ENCODE assay signal across 23 cellular contexts in genomic region chr16:88893127-88893968, GRCh38. TPM values are rescaled to one million over a fixed set of nuclear protein-coding genes. Genes with fewer than 3 reads are reported as not detected.
DNase-seq lines count a peak whose midpoint lies in the region; ATAC-seq, FAIRE-seq and TF ChIP-seq lines count a peak whose summit lies in the region.
"Had no signal": no experiment of that assay in that cellular context is flagged by ENCODE, and none has a peak within 500 bp of the region (broad histone marks: within the 10 kb centered on the region; RNA-seq: fewer than 3 reads in every experiment).

No MANE protein-coding gene starts in this region.

- H2BK120ac ChIP-seq in neuronal stem cell (ENCODE audit: low read depth, low read length), result no peak overlapping the region

- no peak overlapping the region for H3K18ac ChIP-seq in neuronal stem cell (ENCODE audit: low read length)

- H3K27ac ChIP-seq in HepG2 (ENCODE audit: extremely low read length, insufficient read depth, low read length) (no peak overlapping the region), right lobe of liver (no peak overlapping the region), foreskin keratinocyte (no peak overlapping the region), neuronal stem cell (replicated peaks; ENCODE audit: low read length) (no peak overlapping the region), PC-3 (ENCODE audit: low read length) (no peak overlapping the region)

- H3K27ac Mint-ChIP-seq in activated CD8-positive, alpha-beta memory T cell treated with anti-CD3 and anti-CD28 coated beads, Interleukin-2, amount 10 ng/mL, durations not matched to agents 7 days and 5 days, result no peak overlapping the region
- H3K27ac Mint-ChIP-seq: H9 had no signal

- H4K20me1 ChIP-seq in HepG2 (ENCODE audit: insufficient read depth, low read length) (peaks cover 4% of the 10 kb centered on the region; the same call in 1 of the 2 replicates), PC-3 (ENCODE audit: low read length) (no peaks in the 10 kb centered on the region)

- TF ChIP-seq CTCF in HepG2 (CRISPR knock-in tag; IDR thresholded peaks at IDR 0.05) (no peak), right lobe of liver (IDR thresholded peaks at IDR 0.05) (no peak), foreskin keratinocyte (conservative IDR thresholded peaks at IDR 0.05) (no peak), PC-3 (conservative IDR thresholded peaks at IDR 0.05; ENCODE audit: low read depth, low read length) (no peak)

- no peak overlapping the region for H2AFZ ChIP-seq in HepG2 (ENCODE audit: low read length)
- no peak overlapping the region for H2AFZ ChIP-seq in neuronal stem cell (ENCODE audit: low read length)
- H2AFZ ChIP-seq in PC-3 (ENCODE audit: low read length), result no peak overlapping the region

- H3K9me3 ChIP-seq in HepG2 (ENCODE audit: low read length) (no peaks in the 10 kb centered on the region), right lobe of liver (no peaks in the 10 kb centered on the region), neuronal stem cell (replicated peaks in 1 of 2; ENCODE audit: control insufficient read depth in 2 of 2, insufficient read depth in 1 of 2, low read depth in 1 of 2, low read length in 2 of 2) (peaks cover 0 to 4% of the 10 kb centered on the region in 2 donors), PC-3 (ENCODE audit: low read length) (no peaks in the 10 kb centered on the region)
- H3K9me3 ChIP-seq: MG63 had no signal

- no peaks in the 10 kb centered on the region for H3K9me3 Mint-ChIP-seq in activated CD8-positive, alpha-beta memory T cell treated with anti-CD3 and anti-CD28 coated beads, Interleukin-2, amount 10 ng/mL, durations not matched to agents 7 days and 5 days (ENCODE audit: low read depth)

- H3K36me3 Mint-ChIP-seq in activated CD8-positive, alpha-beta memory T cell treated with anti-CD3 and anti-CD28 coated beads, Interleukin-2, amount 10 ng/mL, durations not matched to agents 7 days and 5 days, result no peaks in the 10 kb centered on the region

- H4K8ac ChIP-seq in neuronal stem cell (ENCODE audit: low read depth, low read length), result no peak overlapping the region

- H3K27me3 ChIP-seq in HepG2 (ENCODE audit: control insufficient read depth in 1 of 2, insufficient read depth in 2 of 2, low read length in 2 of 2) (peaks cover 52 to 92% of the 10 kb centered on the region in 2 experiments), right lobe of liver (no peaks in the 10 kb centered on the region), foreskin keratinocyte (peaks cover 3% of the 10 kb centered on the region), neuronal stem cell (ENCODE audit: control insufficient read depth in 3 of 3, insufficient read depth in 3 of 3, low read depth in 1 of 3, low read length in 3 of 3) (peaks cover 0 to 16% (median 0%) of the 10 kb centered on the region in 3 experiments), PC-3 (ENCODE audit: low read length) (no peaks in the 10 kb centered on the region)
- H3K27me3 ChIP-seq: MG63 had no signal

- no peak overlapping the region for H2BK5ac ChIP-seq in neuronal stem cell (ENCODE audit: low read length)

- 12% methylated on average over 11 of the region's 19 CpGs for WGBS in HepG2 (ENCODE audit: low lambda C conversion rate)
- 74% methylated on average over 3 of the region's 19 CpGs for WGBS in right lobe of liver (ENCODE audit: insufficient coverage, low coverage, low lambda C conversion rate, missing lambda C conversion rate)
- no CpG with 5 or more reads among the region's 19 CpGs for WGBS in neuronal stem cell (ENCODE audit: extremely low coverage in 2 of 2, insufficient read length in 2 of 2, insufficient replicate concordance in 1 of 2), 2 donors

- intact Hi-C loops in HepG2 (cut with micrococcal nuclease; ENCODE audit: unreplicated experiment), result no loop called here
- intact Hi-C loops in right lobe of liver (cut with DNase I), result no loop called here
- intact Hi-C loops in PC-3 (cut with micrococcal nuclease), result no loop called here

- no peak overlapping the region for H3K4me2 ChIP-seq in HepG2 (ENCODE audit: low read depth, low read length)
- no peak overlapping the region for H3K4me2 ChIP-seq in neuronal stem cell (ENCODE audit: insufficient read depth, low read length, poor library complexity, severe bottlenecking)
- H3K4me2 ChIP-seq in PC-3 (ENCODE audit: low read length), result no peak overlapping the region

- FAIRE-seq in HepG2 (lab: Jason Lieb, UNC), result no peak

- POLR2A ChIA-PET in HepG2 (lab: Yijun Ruan, JAX) (no interaction called here), PC-3 (lab: Charles Lee; ENCODE audit: unreplicated experiment) (no interaction called here)

- peaks cover 2% of the 10 kb centered on the region for H3K79me1 ChIP-seq in neuronal stem cell (ENCODE audit: low read depth, low read length)

- BruUV-seq in HepG2 (replicated peaks; lab: Mats Ljungman, UMichigan), result no TSS peak
- no TSS peak for BruUV-seq in PC-3 (replicated peaks; lab: Mats Ljungman, UMichigan)

- H3K4me1 ChIP-seq in HepG2 (ENCODE audit: insufficient read depth, low read length) (no peaks in the 10 kb centered on the region), right lobe of liver (no peaks in the 10 kb centered on the region), foreskin keratinocyte (no peaks in the 10 kb centered on the region), neuronal stem cell (ENCODE audit: control insufficient read depth in 2 of 2, insufficient read depth in 1 of 2, low read depth in 1 of 2, low read length in 2 of 2) (no peaks in the 10 kb centered on the region), PC-3 (ENCODE audit: insufficient read depth, low read length) (no peaks in the 10 kb centered on the region)

- peak overlapping the region; percentile 75 for H3K14ac ChIP-seq in neuronal stem cell (ENCODE audit: low read length)

- no peak for TF ChIP-seq RAD21 in HepG2 (CRISPR knock-in tag; IDR thresholded peaks at IDR 0.05)

- no peak overlapping the region for H4K91ac ChIP-seq in neuronal stem cell (ENCODE audit: low read depth, low read length, poor library complexity)

- H3F3A ChIP-seq in PC-3 (ENCODE audit: low read length, unreplicated experiment), result no peaks in the 10 kb centered on the region

- no peak overlapping the region for H3K4me3 Mint-ChIP-seq in activated CD8-positive, alpha-beta memory T cell treated with anti-CD3 and anti-CD28 coated beads, Interleukin-2, amount 10 ng/mL, durations not matched to agents 7 days and 5 days
- H3K4me3 Mint-ChIP-seq: CD14-positive monocyte, H9 had no signal

- no peak overlapping the region for H2BK12ac ChIP-seq in neuronal stem cell (ENCODE audit: low read length)

- no peak for DNase-seq in HepG2 (ENCODE audit: low spot score)
- DNase-seq in right lobe of liver, result no peak
- no peak for DNase-seq in foreskin keratinocyte
- no peak for DNase-seq in neuronal stem cell (ENCODE audit: low spot score)
- no peak for DNase-seq in PC-3
- DNase-seq in activated CD8-positive, alpha-beta memory T cell treated with anti-CD3 and anti-CD28 coated beads, Interleukin-2, amount 10 ng/mL, durations not matched to agents 7 days and 5 days, result no peak
- DNase-seq: 8988T, DMS53, GF-D8, H9, MG63, NCI-H1436, NCI-H187 treated with DMSO at 0.1 percent for 48 hours, NCI-H2107, NCI-H446 treated with DMSO at 0.1 percent for 48 hours, NCI-H526 treated with DMSO at 0.1 percent for 48 hours, OCI-M1, Right ventricle myocardium superior had no signal

- no peak overlapping the region for H3K4ac ChIP-seq in neuronal stem cell (ENCODE audit: low read length)

- H3K79me2 ChIP-seq in HepG2 (ENCODE audit: insufficient read depth, low read length), result no peaks in the 10 kb centered on the region
- no peaks in the 10 kb centered on the region for H3K79me2 ChIP-seq in PC-3 (ENCODE audit: low read length)

- no peak overlapping the region for H3K9ac ChIP-seq in HepG2 (ENCODE audit: insufficient read depth, low read depth, low read length)
- no peak overlapping the region for H3K9ac ChIP-seq in neuronal stem cell (ENCODE audit: low read depth, low read length, poor library complexity)
- H3K9ac ChIP-seq in PC-3 (ENCODE audit: low read length), result no peak overlapping the region

- no peaks in the 10 kb centered on the region for H3K36me3 ChIP-seq in HepG2 (replicated peaks in 1 of 2; ENCODE audit: control insufficient read depth in 1 of 2, insufficient read depth in 2 of 2, low read length in 2 of 2)
- no peaks in the 10 kb centered on the region for H3K36me3 ChIP-seq in right lobe of liver
- no peaks in the 10 kb centered on the region for H3K36me3 ChIP-seq in neuronal stem cell (replicated peaks in 1 of 2; ENCODE audit: control insufficient read depth in 2 of 2, insufficient read depth in 2 of 2, low read length in 2 of 2)
- H3K36me3 ChIP-seq in PC-3 (ENCODE audit: low read depth, low read length), result no peaks in the 10 kb centered on the region
- H3K36me3 ChIP-seq: MG63 had no signal

- no peaks in the 10 kb centered on the region for H3K27me3 Mint-ChIP-seq in activated CD8-positive, alpha-beta memory T cell treated with anti-CD3 and anti-CD28 coated beads, Interleukin-2, amount 10 ng/mL, durations not matched to agents 7 days and 5 days

- H3K4me3 ChIP-seq in HepG2 (replicated peaks in 1 of 3; ENCODE audit: insufficient read depth in 1 of 3, low read depth in 2 of 3, low read length in 3 of 3), result no peak overlapping the region
- H3K4me3 ChIP-seq in right lobe of liver, result no peak overlapping the region
- no peak overlapping the region for H3K4me3 ChIP-seq in neuronal stem cell (ENCODE audit: low read length in 2 of 2)
- H3K4me3 ChIP-seq in PC-3 (ENCODE audit: low read length), result no peak overlapping the region
- H3K4me3 ChIP-seq: MG63 had no signal

- no peak overlapping the region for H2AK5ac ChIP-seq in neuronal stem cell (ENCODE audit: low read depth, low read length)

- peak; percentile 7; the same call in 2 of the 3 replicates for ATAC-seq in HepG2
- no peak for ATAC-seq in right lobe of liver
- ATAC-seq in foreskin keratinocyte, result peak; percentile 7
- no peak for ATAC-seq in HG02759 (IDR thresholded peaks at IDR 0.05; ENCODE audit: unreplicated experiment)
- ATAC-seq in PC-3, result no peak
- ATAC-seq in activated CD8-positive, alpha-beta memory T cell treated with anti-CD3 and anti-CD28 coated beads, Interleukin-2, amount 10 ng/mL, durations not matched to agents 7 days and 5 days, result no peak
- ATAC-seq in GM21526 (IDR thresholded peaks at IDR 0.05; ENCODE audit: low FRiP score, unreplicated experiment), result no peak

- H3K4me1 Mint-ChIP-seq in activated CD8-positive, alpha-beta memory T cell treated with anti-CD3 and anti-CD28 coated beads, Interleukin-2, amount 10 ng/mL, durations not matched to agents 7 days and 5 days, result no peaks in the 10 kb centered on the region
- H3K4me1 Mint-ChIP-seq: CD14-positive monocyte, H9 had no signal

- no peak overlapping the region for H2BK15ac ChIP-seq in neuronal stem cell (ENCODE audit: low read length)

- in situ Hi-C loops in HepG2 (cut with HindIII; ENCODE audit: extremely low pct_ligation_motif_present, low pct_unique_long_range_greater_than_20kb), result no loop called here

- CTCF ChIA-PET in HepG2 (lab: Yijun Ruan, JAX; ENCODE audit: low intra/inter-chr PET ratio, low total read pairs) (no interaction called here), PC-3 (lab: Charles Lee) (no interaction called here)
- CTCF ChIA-PET in activated CD8-positive, alpha-beta memory T cell treated with anti-CD3 and anti-CD28 coated beads, Interleukin-2, amount 10 ng/mL, durations not matched to agents 7 days and 5 days (lab: Charles Lee), result interaction anchor here (0.7 kb wide), 1 partner anchor 132 kb away, joined by 3 read pairs; no protein-coding TSS in a partner anchor

- H3K9me2 ChIP-seq in PC-3 (replicated peaks; ENCODE audit: low read length), result no peaks in the 10 kb centered on the region

- TF ChIP-seq EP300 in HepG2 (IDR thresholded peaks at IDR 0.05; ENCODE audit: low read depth in 2 of 2, low read length in 2 of 2), result no peak
- TF ChIP-seq EP300 in HepG2 (CRISPR knock-in tag; IDR thresholded peaks at IDR 0.05; ENCODE audit: borderline replicate concordance), result no peak

- H3K23ac ChIP-seq in neuronal stem cell (ENCODE audit: low read depth, low read length, poor library complexity), result no peak overlapping the region

- TF ChIP-seq POLR2A in HepG2 (IDR thresholded peaks at IDR 0.05; ENCODE audit: insufficient read depth in 1 of 2, low read depth in 2 of 2, low read length in 2 of 2) (no peak), right lobe of liver (IDR thresholded peaks at IDR 0.05) (no peak)

RNA-seq across cellular contexts. Expression of gene PABPN1L, which starts 26.9 kb away (rescaled TPM):
- total RNA-seq in HepG2 (2016; rRNA removed; fragmentation: Illumina TruSeq; extraction: Trizol), result not detected in 2 replicates
- total RNA-seq in HepG2 (2016; cell fraction: cytosol; rRNA removed; fragmentation: Illumina TruSeq; extraction: Trizol; ENCODE audit: low read depth), result not detected in 2 replicates
- total RNA-seq in HepG2 (2016; cell fraction: insoluble cytoplasmic fraction; rRNA removed; fragmentation: Illumina TruSeq; extraction: Trizol), result not detected in 2 replicates
- not detected in 2 replicates for total RNA-seq in HepG2 (2016; cell fraction: membrane; rRNA removed; fragmentation: Illumina TruSeq; extraction: Trizol)
- total RNA-seq in HepG2 (2016; cell fraction: nucleus; rRNA removed; fragmentation: Illumina TruSeq; extraction: Trizol), result not detected in 2 replicates
- polyA plus RNA-seq in HepG2 (2011; rRNA removed), result not detected in 2 replicates
- polyA plus RNA-seq in HepG2 (2011; cell fraction: cytosol; rRNA removed), result not detected in 2 replicates
- not detected in 2 replicates for polyA plus RNA-seq in HepG2 (2011; cell fraction: nucleus; rRNA removed)
- polyA plus RNA-seq in HepG2 (2012), result not detected in 2 replicates
- not detected in 2 replicates for polyA plus RNA-seq in HepG2 (2016; cell fraction: cytosol; fragmentation: Illumina TruSeq; extraction: Trizol; ENCODE audit: low read depth)
- polyA plus RNA-seq in HepG2 (2016; cell fraction: insoluble cytoplasmic fraction; fragmentation: Illumina TruSeq; extraction: Trizol; ENCODE audit: low read depth), result not detected in 2 replicates
- not detected in 2 replicates for polyA plus RNA-seq in HepG2 (2016; cell fraction: membrane; fragmentation: Illumina TruSeq; extraction: Trizol; ENCODE audit: low read depth)
- polyA plus RNA-seq in HepG2 (2016; cell fraction: nucleus; fragmentation: Illumina TruSeq; extraction: Trizol; ENCODE audit: insufficient read depth, low read depth), result not detected in 2 replicates
- not detected in 2 replicates for polyA minus RNA-seq in HepG2 (2011; rRNA and poly(A)+ RNA removed; ENCODE audit: low replicate concordance)
- polyA minus RNA-seq in HepG2 (2011; cell fraction: cytosol; rRNA and poly(A)+ RNA removed), result not detected in 2 replicates
- polyA minus RNA-seq in HepG2 (2011; cell fraction: nucleus; rRNA and poly(A)+ RNA removed), result not detected in 2 replicates
- total RNA-seq in right lobe of liver, result under 1 TPM in 1 of 6 experiments, not detected in 5; 0.37 TPM
- not detected in 2 replicates for total RNA-seq in foreskin keratinocyte
- not detected in 2 replicates for polyA plus RNA-seq in foreskin keratinocyte
- not detected for polyA plus RNA-seq in neuronal stem cell (2013, experiment 1 of 2)
- not detected for polyA plus RNA-seq in neuronal stem cell (2013, experiment 2 of 2)
- not detected in 2 replicates for total RNA-seq in PC-3 (2014; rRNA removed)
- not detected for total RNA-seq in activated CD8-positive, alpha-beta memory T cell treated with anti-CD3 and anti-CD28 coated beads, Interleukin-2, amount 10 ng/mL, durations not matched to agents 7 days and 5 days
- total RNA-seq: H9, LHCN-M2, Right ventricle myocardium superior, SK-MEL-5 had no signal
- polyA plus RNA-seq: CD14-positive monocyte had no signal

RNA-seq across cellular contexts. Expression of gene TRAPPC2L, which starts 36.4 kb away (rescaled TPM):
- total RNA-seq in HepG2 (2016; rRNA removed; fragmentation: Illumina TruSeq; extraction: Trizol) (107 and 158 TPM in 2 replicates), right lobe of liver (10 to 100 TPM; 15.1 to 25.5 (median 20.1) TPM), foreskin keratinocyte (61.8 and 62.2 TPM in 2 replicates), PC-3 (2014; rRNA removed) (42.0 and 77.5 TPM in 2 replicates)
- total RNA-seq in HepG2 (2016; cell fraction: cytosol; rRNA removed; fragmentation: Illumina TruSeq; extraction: Trizol; ENCODE audit: low read depth), result 39.7 and 49.5 TPM in 2 replicates
- total RNA-seq in HepG2 (2016; cell fraction: insoluble cytoplasmic fraction; rRNA removed; fragmentation: Illumina TruSeq; extraction: Trizol), result 117 and 161 TPM in 2 replicates
- 55.4 and 64.8 TPM in 2 replicates for total RNA-seq in HepG2 (2016; cell fraction: membrane; rRNA removed; fragmentation: Illumina TruSeq; extraction: Trizol)
- total RNA-seq in HepG2 (2016; cell fraction: nucleus; rRNA removed; fragmentation: Illumina TruSeq; extraction: Trizol), result 54.9 and 68.3 TPM in 2 replicates
- polyA plus RNA-seq in HepG2 (2011; rRNA removed) (94.9 and 96.3 TPM in 2 replicates), foreskin keratinocyte (105 and 118 TPM in 2 replicates)
- polyA plus RNA-seq in HepG2 (2011; cell fraction: cytosol; rRNA removed), result 49.7 and 65.0 TPM in 2 replicates
- 60.0 and 63.3 TPM in 2 replicates for polyA plus RNA-seq in HepG2 (2011; cell fraction: nucleus; rRNA removed)
- polyA plus RNA-seq in HepG2 (2012), result 72.5 and 94.4 TPM in 2 replicates
- polyA plus RNA-seq in HepG2 (2016; cell fraction: cytosol; fragmentation: Illumina TruSeq; extraction: Trizol; ENCODE audit: low read depth), result 51.9 and 69.2 TPM in 2 replicates
- 217 and 222 TPM in 2 replicates for polyA plus RNA-seq in HepG2 (2016; cell fraction: insoluble cytoplasmic fraction; fragmentation: Illumina TruSeq; extraction: Trizol; ENCODE audit: low read depth)
- 75.4 and 76.3 TPM in 2 replicates for polyA plus RNA-seq in HepG2 (2016; cell fraction: membrane; fragmentation: Illumina TruSeq; extraction: Trizol; ENCODE audit: low read depth)
- 124 and 134 TPM in 2 replicates for polyA plus RNA-seq in HepG2 (2016; cell fraction: nucleus; fragmentation: Illumina TruSeq; extraction: Trizol; ENCODE audit: insufficient read depth, low read depth)
- polyA minus RNA-seq in HepG2 (2011; rRNA and poly(A)+ RNA removed; ENCODE audit: low replicate concordance), result 63.0 and 105 TPM in 2 replicates
- 10.9 and 13.1 TPM in 2 replicates for polyA minus RNA-seq in HepG2 (2011; cell fraction: cytosol; rRNA and poly(A)+ RNA removed)
- 45.4 and 54.3 TPM in 2 replicates for polyA minus RNA-seq in HepG2 (2011; cell fraction: nucleus; rRNA and poly(A)+ RNA removed)
- polyA plus RNA-seq in neuronal stem cell (2013, experiment 1 of 2), result 57.0 TPM
- polyA plus RNA-seq in neuronal stem cell (2013, experiment 2 of 2), result 58.2 TPM
- 10 to 100 TPM; 49.2 to 51.3 TPM for total RNA-seq in activated CD8-positive, alpha-beta memory T cell treated with anti-CD3 and anti-CD28 coated beads, Interleukin-2, amount 10 ng/mL, durations not matched to agents 7 days and 5 days

RNA-seq across cellular contexts. Expression of gene GALNS, which starts 36.6 kb away (rescaled TPM):
- total RNA-seq in HepG2 (2016; rRNA removed; fragmentation: Illumina TruSeq; extraction: Trizol) (2.8 and 9.2 TPM in 2 replicates), right lobe of liver (10 to 100 TPM in 5 of 6 experiments, 1 to 10 TPM in 1; 9.2 to 20.6 (median 16.5) TPM), foreskin keratinocyte (15.9 and 16.7 TPM in 2 replicates), PC-3 (2014; rRNA removed) (18.3 and 25.5 TPM in 2 replicates)
- total RNA-seq in HepG2 (2016; cell fraction: cytosol; rRNA removed; fragmentation: Illumina TruSeq; extraction: Trizol; ENCODE audit: low read depth), result 3.6 and 3.7 TPM in 2 replicates
- 2.6 and 11.0 TPM in 2 replicates for total RNA-seq in HepG2 (2016; cell fraction: insoluble cytoplasmic fraction; rRNA removed; fragmentation: Illumina TruSeq; extraction: Trizol)
- total RNA-seq in HepG2 (2016; cell fraction: membrane; rRNA removed; fragmentation: Illumina TruSeq; extraction: Trizol), result 4.2 and 5.1 TPM in 2 replicates
- 12.2 and 14.1 TPM in 2 replicates for total RNA-seq in HepG2 (2016; cell fraction: nucleus; rRNA removed; fragmentation: Illumina TruSeq; extraction: Trizol)
- polyA plus RNA-seq in HepG2 (2011; rRNA removed) (9.5 and 9.8 TPM in 2 replicates), foreskin keratinocyte (15.5 and 18.0 TPM in 2 replicates)
- polyA plus RNA-seq in HepG2 (2011; cell fraction: cytosol; rRNA removed), result 7.1 and 10.3 TPM in 2 replicates
- polyA plus RNA-seq in HepG2 (2011; cell fraction: nucleus; rRNA removed), result 30.6 and 39.2 TPM in 2 replicates
- 8.2 and 13.0 TPM in 2 replicates for polyA plus RNA-seq in HepG2 (2012)
- 2.4 and 2.8 TPM in 2 replicates for polyA plus RNA-seq in HepG2 (2016; cell fraction: cytosol; fragmentation: Illumina TruSeq; extraction: Trizol; ENCODE audit: low read depth)
- 4.4 and 4.7 TPM in 2 replicates for polyA plus RNA-seq in HepG2 (2016; cell fraction: insoluble cytoplasmic fraction; fragmentation: Illumina TruSeq; extraction: Trizol; ENCODE audit: low read depth)
- 4.1 and 4.7 TPM in 2 replicates for polyA plus RNA-seq in HepG2 (2016; cell fraction: membrane; fragmentation: Illumina TruSeq; extraction: Trizol; ENCODE audit: low read depth)
- 27.3 and 29.9 TPM in 2 replicates for polyA plus RNA-seq in HepG2 (2016; cell fraction: nucleus; fragmentation: Illumina TruSeq; extraction: Trizol; ENCODE audit: insufficient read depth, low read depth)
- 11.5 and 13.9 TPM in 2 replicates for polyA minus RNA-seq in HepG2 (2011; rRNA and poly(A)+ RNA removed; ENCODE audit: low replicate concordance)
- 5.2 and 6.1 TPM in 2 replicates for polyA minus RNA-seq in HepG2 (2011; cell fraction: cytosol; rRNA and poly(A)+ RNA removed)
- polyA minus RNA-seq in HepG2 (2011; cell fraction: nucleus; rRNA and poly(A)+ RNA removed), result 13.4 and 18.0 TPM in 2 replicates
- 9.6 TPM for polyA plus RNA-seq in neuronal stem cell (2013, experiment 1 of 2)
- polyA plus RNA-seq in neuronal stem cell (2013, experiment 2 of 2), result 9.1 TPM
- total RNA-seq in activated CD8-positive, alpha-beta memory T cell treated with anti-CD3 and anti-CD28 coated beads, Interleukin-2, amount 10 ng/mL, durations not matched to agents 7 days and 5 days, result 10 to 100 TPM; 30.8 to 38.8 TPM

Comparison
In these comparisons a context has a peak if more than half of its experiments do, and no peak if none do; other contexts are left out.
1. ATAC-seq: peak in HepG2 (single experiment) and foreskin keratinocyte (single experiment); none in right lobe of liver (0 of 4), HG02759 (single experiment), PC-3 (single experiment), activated CD8-positive, alpha-beta memory T cell treated with anti-CD3 and anti-CD28 coated beads, Interleukin-2, amount 10 ng/mL, durations not matched to agents 7 days and 5 days (single experiment) and GM21526 (single experiment).